10 cellular contexts compared by ENCODE assay signal in the genomic region with DNA sequence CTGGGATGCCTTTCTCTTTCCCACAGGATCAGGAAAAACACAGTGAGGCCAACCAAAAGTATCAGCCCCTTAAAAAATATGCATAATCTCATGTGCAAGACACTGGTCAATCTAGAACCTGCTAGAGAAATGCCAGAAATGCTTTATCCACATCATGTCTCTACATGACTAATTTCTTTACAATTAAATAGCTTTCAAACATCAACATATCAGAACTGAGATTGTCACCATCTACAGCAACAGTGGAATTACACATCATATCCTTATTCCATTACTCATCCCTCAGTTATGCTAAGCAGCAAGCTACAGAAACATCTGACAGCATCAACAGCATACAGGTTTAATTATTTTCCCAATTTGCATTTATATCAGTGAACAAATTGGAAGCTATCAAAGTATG.
DNase-seq lines count a peak whose midpoint lies in the region; ATAC-seq and FAIRE-seq lines count a peak whose summit lies in the region.
"Had no signal": no experiment of that assay in that cellular context is flagged by ENCODE, and none has a peak within 500 bp of the region (broad histone marks: within the 10 kb centered on the region; RNA-seq: fewer than 3 reads in every experiment).

No MANE protein-coding gene starts in this region.

- DNase-seq in GM04503 (ENCODE audit: low read depth) (peak; percentile 58), RCC 7860 (ENCODE audit: low spot score) (peak; percentile 81), epithelial cell of prostate (ENCODE audit: low read depth, low spot score) (peak; percentile 62), NCI-H510A treated with DMSO at 0.1 percent for 48 hours (lab: John Stamatoyannopoulos, UW) (no peak), NCI-H345 treated with DMSO at 0.1 percent for 48 hours (lab: John Stamatoyannopoulos, UW; ENCODE audit: unreplicated experiment) (no peak)
- DNase-seq: activated CD4-positive, CD25-positive, alpha-beta regulatory T cell; NCI-H1092 treated with DMSO at 0.1 percent for 48 hours; nucleus accumbens had no signal

- FAIRE-seq in RCC 7860 (lab: Jason Lieb, UNC) = peak; percentile 81

- peak overlapping the region; percentile 38 for H3K4me2 ChIP-seq in skeletal muscle satellite cell (ENCODE audit: low read length)

- no peaks in the 10 kb centered on the region for H3K27me3 ChIP-seq in skeletal muscle satellite cell (ENCODE audit: control insufficient read depth, insufficient read depth, low read length)

- H3K9me3 ChIP-seq in skeletal muscle satellite cell (replicated peaks; ENCODE audit: low read length) = no peaks in the 10 kb centered on the region

- H3K4me1 ChIP-seq in skeletal muscle satellite cell (ENCODE audit: control insufficient read depth, insufficient read depth, low read length) = peaks cover 38% of the 10 kb centered on the region

- peaks cover 17% of the 10 kb centered on the region for H3K36me3 ChIP-seq in skeletal muscle satellite cell (ENCODE audit: insufficient read depth, low read length)

- no peak for ATAC-seq in GM21390 (IDR thresholded peaks at IDR 0.05; ENCODE audit: unreplicated experiment)

- H3K27ac ChIP-seq in epithelial cell of prostate = peak overlapping the region; percentile 71

- no peak overlapping the region for H3K4me3 ChIP-seq in skeletal muscle satellite cell (ENCODE audit: low read length)

- H3K9ac ChIP-seq in skeletal muscle satellite cell (ENCODE audit: low read depth, low read length) = peak overlapping the region; percentile 43

Comparison
In these comparisons a context has a peak if more than half of its experiments do, and no peak if none do; other contexts are left out.
1. DNase-seq: peak in GM04503 (single experiment), RCC 7860 (single experiment) and epithelial cell of prostate (single experiment); none in NCI-H510A treated with DMSO at 0.1 percent for 48 hours (single experiment) and NCI-H345 treated with DMSO at 0.1 percent for 48 hours (single experiment).